9 cellular contexts compared by ENCODE assay signal in genomic region chr9:128323786-128324185, GRCh38. TPM values are rescaled to one million over a fixed set of nuclear protein-coding genes. Genes with fewer than 3 reads are reported as not detected.
A peak's percentile ranks its signal among the peaks of the same experiment; 100 is the strongest.
DNase-seq lines count a peak whose midpoint lies in the region; ATAC-seq and TF ChIP-seq lines count a peak whose summit lies in the region.
"Had no signal": no experiment of that assay in that cellular context is flagged by ENCODE, and none has a peak within 500 bp of the region (broad histone marks: within the 10 kb centered on the region; RNA-seq: fewer than 3 reads in every experiment).

No MANE protein-coding gene starts in this region.

- ATAC-seq in T-cell (replicated peaks in 1 of 4) (no peak), GM18519 (IDR thresholded peaks at IDR 0.05; ENCODE audit: low FRiP score, unreplicated experiment) (no peak)

- peaks cover 20% of the 10 kb centered on the region for H3K36me3 Mint-ChIP-seq in T-cell

- H3K4me3 ChIP-seq in HAP-1 (peak overlapping the region; percentile 88), fibroblast of villous mesenchyme (ENCODE audit: low read depth, low read length) (peak overlapping the region; percentile 97), skeletal muscle satellite cell (ENCODE audit: low read length) (peak overlapping the region; percentile 92)

- H3K4me3 Mint-ChIP-seq in T-cell = peak overlapping the region; percentile 90 to 97 (median 95)

- H3K27me3 Mint-ChIP-seq in T-cell = no peaks in the 10 kb centered on the region

- peak overlapping the region; percentile 94 for H3K9ac ChIP-seq in skeletal muscle satellite cell (ENCODE audit: low read depth, low read length)

- H3K27me3 ChIP-seq in HAP-1 (ENCODE audit: low read depth) = no peaks in the 10 kb centered on the region
- H3K27me3 ChIP-seq in skeletal muscle satellite cell (ENCODE audit: control insufficient read depth, insufficient read depth, low read length) = no peaks in the 10 kb centered on the region

- H3K4me1 Mint-ChIP-seq in T-cell = peaks cover 26 to 42% (median 37%) of the 10 kb centered on the region in 3 donors

- H3K36me3 ChIP-seq in HAP-1 (replicated peaks) (peaks cover 33% of the 10 kb centered on the region), skeletal muscle satellite cell (ENCODE audit: insufficient read depth, low read length) (peaks cover 30% of the 10 kb centered on the region)

- peak overlapping the region; percentile 94 for H3K4me2 ChIP-seq in skeletal muscle satellite cell (ENCODE audit: low read length)

- TF ChIP-seq CTCF in fibroblast of villous mesenchyme (IDR thresholded peaks at IDR 0.05; ENCODE audit: insufficient read depth, low read depth, low read length) = no peak

- H3K27ac Mint-ChIP-seq in T-cell = peak overlapping the region; percentile 97 to 100

- no peak for DNase-seq in HAP-1 (ENCODE audit: low spot score in 2 of 2)
- no peak for DNase-seq in T-cell
- no peak for DNase-seq in fibroblast of villous mesenchyme (ENCODE audit: low read depth)
- DNase-seq in NCI-H2107 (lab: John Stamatoyannopoulos, UW) = no peak
- no peak for DNase-seq in NCI-H1092 (lab: John Stamatoyannopoulos, UW)
- no peak for DNase-seq in central memory CD4-positive, alpha-beta T cell
- DNase-seq: hypothalamus had no signal

- H3K4me1 ChIP-seq in HAP-1 (no peaks in the 10 kb centered on the region), skeletal muscle satellite cell (ENCODE audit: control insufficient read depth, insufficient read depth, low read length) (peaks cover 17% of the 10 kb centered on the region)

- CTCF ChIA-PET in T-cell (lab: Charles Lee) = no interaction called here

- POLR2A ChIA-PET in T-cell (lab: Charles Lee) = no interaction called here

- H3K9me3 ChIP-seq in HAP-1 (no peaks in the 10 kb centered on the region), skeletal muscle satellite cell (replicated peaks; ENCODE audit: low read length) (no peaks in the 10 kb centered on the region)

- in situ Hi-C loops in HAP-1 (cut with MboI; ENCODE audit: low sequenced_read_pairs) = no loop called here

- H3K9me3 Mint-ChIP-seq in T-cell = no peaks in the 10 kb centered on the region

RNA-seq across cellular contexts. Expression of gene COQ4, which starts 1.1 kb away (rescaled TPM):
- 10 to 100 TPM; 32.2 to 60.0 (median 54.5) TPM for total RNA-seq in T-cell
- 22.0 and 32.5 TPM in 2 replicates for total RNA-seq in fibroblast of villous mesenchyme
- 43.1 and 68.8 TPM in 2 replicates for total RNA-seq in skeletal muscle satellite cell (2012; rRNA removed)

RNA-seq across cellular contexts. Expression of gene TRUB2, which starts 1.5 kb away (rescaled TPM):
- total RNA-seq in T-cell = 10 to 100 TPM; 12.4 to 22.9 (median 21.9) TPM
- 17.7 and 20.6 TPM in 2 replicates for total RNA-seq in fibroblast of villous mesenchyme
- 18.8 and 19.7 TPM in 2 replicates for total RNA-seq in skeletal muscle satellite cell (2012; rRNA removed)

RNA-seq across cellular contexts. Expression of gene SLC27A4, which starts 16.5 kb away (rescaled TPM):
- total RNA-seq in T-cell = 10 to 100 TPM in 3 of 5 donors, 1 to 10 TPM in 2; 7.3 to 18.4 (median 17.5) TPM
- 21.3 and 22.9 TPM in 2 replicates for total RNA-seq in fibroblast of villous mesenchyme
- 23.8 and 29.3 TPM in 2 replicates for total RNA-seq in skeletal muscle satellite cell (2012; rRNA removed)

RNA-seq across cellular contexts. Expression of gene URM1, which starts 47.4 kb away (rescaled TPM):
- 10 to 100 TPM; 38.7 to 55.8 (median 52.5) TPM for total RNA-seq in T-cell
- total RNA-seq in fibroblast of villous mesenchyme = 29.8 and 33.8 TPM in 2 replicates
- total RNA-seq in skeletal muscle satellite cell (2012; rRNA removed) = 30.2 and 34.1 TPM in 2 replicates

RNA-seq across cellular contexts. Expression of gene SWI5, which starts 47.7 kb away (rescaled TPM):
- 10 to 100 TPM in 2 of 5 donors, 1 to 10 TPM in 3; 7.5 to 15.3 (median 9.7) TPM for total RNA-seq in T-cell
- 26.7 and 31.1 TPM in 2 replicates for total RNA-seq in fibroblast of villous mesenchyme
- total RNA-seq in skeletal muscle satellite cell (2012; rRNA removed) = 29.2 and 32.1 TPM in 2 replicates
